ENCODE assay signal across 1 cellular context in the genomic region with DNA sequence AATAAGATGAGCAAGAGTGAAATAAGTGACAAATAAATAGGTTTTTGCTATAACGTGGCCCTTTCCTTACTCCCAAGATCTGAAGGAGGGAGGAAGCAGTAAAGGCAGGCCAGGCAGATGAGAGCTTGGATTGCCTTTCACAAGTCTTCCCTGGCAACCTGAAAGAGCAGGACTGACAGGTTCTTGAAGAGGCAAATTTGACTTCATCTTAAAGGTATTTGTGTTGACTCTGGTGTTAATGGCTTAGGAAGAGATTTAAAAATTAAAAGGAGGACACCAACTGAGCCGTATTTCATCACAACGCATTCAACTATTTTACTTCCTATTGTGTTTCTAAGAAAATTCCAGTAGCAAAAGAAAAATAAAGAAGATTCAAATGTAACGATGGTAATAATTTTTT.
TF ChIP-seq lines count a peak whose summit lies in the region.

No MANE protein-coding gene starts in this region.

TF ChIP-seq in GM12878, 131 proteins besides CTCF, POLR2A, EP300 and RAD21:
- TF ChIP-seq FOS (IDR thresholded peaks at IDR 0.05; ENCODE audit: borderline replicate concordance, extremely low read depth, insufficient read length) (no peak), PBX3 (IDR thresholded peaks at IDR 0.05; ENCODE audit: insufficient replicate concordance, low read depth, low read length) (no peak), ETV6 (conservative IDR thresholded peaks at IDR 0.05 in 1 of 2, IDR thresholded peaks at IDR 0.05 in 1 of 2; ENCODE audit: borderline replicate concordance in 1 of 2, low read depth in 1 of 2) (no peak), BCL11A (IDR thresholded peaks at IDR 0.05; ENCODE audit: low read depth, low read length) (no peak), SP1 (IDR thresholded peaks at IDR 0.05; ENCODE audit: low read depth, low read length) (no peak), POLR2AphosphoS5 (IDR thresholded peaks at IDR 0.05; ENCODE audit: low read length) (no peak), SUZ12 (IDR thresholded peaks at IDR 0.05; ENCODE audit: unreplicated experiment) (no peak), ATF7 (IDR thresholded peaks at IDR 0.05; ENCODE audit: low read depth) (no peak), BACH1 (IDR thresholded peaks at IDR 0.05; ENCODE audit: borderline replicate concordance) (no peak), MYB (IDR thresholded peaks at IDR 0.05; ENCODE audit: borderline replicate concordance, low read depth, low read length) (no peak), JUND (IDR thresholded peaks at IDR 0.05; ENCODE audit: low read depth, low read length) (no peak), MLLT1 (IDR thresholded peaks at IDR 0.05) (no peak)
- TF ChIP-seq, protein P1, sequence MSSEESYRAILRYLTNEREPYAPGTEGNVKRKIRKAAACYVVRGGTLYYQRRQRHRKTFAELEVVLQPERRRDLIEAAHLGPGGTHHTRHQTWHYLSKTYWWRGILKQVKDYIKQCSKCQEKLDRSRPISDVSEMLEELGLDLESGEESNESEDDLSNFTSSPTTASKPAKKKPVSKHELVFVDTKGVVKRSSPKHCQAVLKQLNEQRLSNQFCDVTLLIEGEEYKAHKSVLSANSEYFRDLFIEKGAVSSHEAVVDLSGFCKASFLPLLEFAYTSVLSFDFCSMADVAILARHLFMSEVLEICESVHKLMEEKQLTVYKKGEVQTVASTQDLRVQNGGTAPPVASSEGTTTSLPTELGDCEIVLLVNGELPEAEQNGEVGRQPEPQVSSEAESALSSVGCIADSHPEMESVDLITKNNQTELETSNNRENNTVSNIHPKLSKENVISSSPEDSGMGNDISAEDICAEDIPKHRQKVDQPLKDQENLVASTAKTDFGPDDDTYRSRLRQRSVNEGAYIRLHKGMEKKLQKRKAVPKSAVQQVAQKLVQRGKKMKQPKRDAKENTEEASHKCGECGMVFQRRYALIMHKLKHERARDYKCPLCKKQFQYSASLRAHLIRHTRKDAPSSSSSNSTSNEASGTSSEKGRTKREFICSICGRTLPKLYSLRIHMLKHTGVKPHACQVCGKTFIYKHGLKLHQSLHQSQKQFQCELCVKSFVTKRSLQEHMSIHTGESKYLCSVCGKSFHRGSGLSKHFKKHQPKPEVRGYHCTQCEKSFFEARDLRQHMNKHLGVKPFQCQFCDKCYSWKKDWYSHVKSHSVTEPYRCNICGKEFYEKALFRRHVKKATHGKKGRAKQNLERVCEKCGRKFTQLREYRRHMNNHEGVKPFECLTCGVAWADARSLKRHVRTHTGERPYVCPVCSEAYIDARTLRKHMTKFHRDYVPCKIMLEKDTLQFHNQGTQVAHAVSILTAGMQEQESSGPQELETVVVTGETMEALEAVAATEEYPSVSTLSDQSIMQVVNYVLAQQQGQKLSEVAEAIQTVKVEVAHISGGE (CRISPR knock-in tag; IDR thresholded peaks at IDR 0.05): no peak
- TF ChIP-seq, protein P2, sequence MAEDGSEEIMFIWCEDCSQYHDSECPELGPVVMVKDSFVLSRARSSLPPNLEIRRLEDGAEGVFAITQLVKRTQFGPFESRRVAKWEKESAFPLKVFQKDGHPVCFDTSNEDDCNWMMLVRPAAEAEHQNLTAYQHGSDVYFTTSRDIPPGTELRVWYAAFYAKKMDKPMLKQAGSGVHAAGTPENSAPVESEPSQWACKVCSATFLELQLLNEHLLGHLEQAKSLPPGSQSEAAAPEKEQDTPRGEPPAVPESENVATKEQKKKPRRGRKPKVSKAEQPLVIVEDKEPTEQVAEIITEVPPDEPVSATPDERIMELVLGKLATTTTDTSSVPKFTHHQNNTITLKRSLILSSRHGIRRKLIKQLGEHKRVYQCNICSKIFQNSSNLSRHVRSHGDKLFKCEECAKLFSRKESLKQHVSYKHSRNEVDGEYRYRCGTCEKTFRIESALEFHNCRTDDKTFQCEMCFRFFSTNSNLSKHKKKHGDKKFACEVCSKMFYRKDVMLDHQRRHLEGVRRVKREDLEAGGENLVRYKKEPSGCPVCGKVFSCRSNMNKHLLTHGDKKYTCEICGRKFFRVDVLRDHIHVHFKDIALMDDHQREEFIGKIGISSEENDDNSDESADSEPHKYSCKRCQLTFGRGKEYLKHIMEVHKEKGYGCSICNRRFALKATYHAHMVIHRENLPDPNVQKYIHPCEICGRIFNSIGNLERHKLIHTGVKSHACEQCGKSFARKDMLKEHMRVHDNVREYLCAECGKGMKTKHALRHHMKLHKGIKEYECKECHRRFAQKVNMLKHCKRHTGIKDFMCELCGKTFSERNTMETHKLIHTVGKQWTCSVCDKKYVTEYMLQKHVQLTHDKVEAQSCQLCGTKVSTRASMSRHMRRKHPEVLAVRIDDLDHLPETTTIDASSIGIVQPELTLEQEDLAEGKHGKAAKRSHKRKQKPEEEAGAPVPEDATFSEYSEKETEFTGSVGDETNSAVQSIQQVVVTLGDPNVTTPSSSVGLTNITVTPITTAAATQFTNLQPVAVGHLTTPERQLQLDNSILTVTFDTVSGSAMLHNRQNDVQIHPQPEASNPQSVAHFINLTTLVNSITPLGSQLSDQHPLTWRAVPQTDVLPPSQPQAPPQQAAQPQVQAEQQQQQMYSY (CRISPR knock-in tag; IDR thresholded peaks at IDR 0.05): no peak
- TF ChIP-seq, protein P3, sequence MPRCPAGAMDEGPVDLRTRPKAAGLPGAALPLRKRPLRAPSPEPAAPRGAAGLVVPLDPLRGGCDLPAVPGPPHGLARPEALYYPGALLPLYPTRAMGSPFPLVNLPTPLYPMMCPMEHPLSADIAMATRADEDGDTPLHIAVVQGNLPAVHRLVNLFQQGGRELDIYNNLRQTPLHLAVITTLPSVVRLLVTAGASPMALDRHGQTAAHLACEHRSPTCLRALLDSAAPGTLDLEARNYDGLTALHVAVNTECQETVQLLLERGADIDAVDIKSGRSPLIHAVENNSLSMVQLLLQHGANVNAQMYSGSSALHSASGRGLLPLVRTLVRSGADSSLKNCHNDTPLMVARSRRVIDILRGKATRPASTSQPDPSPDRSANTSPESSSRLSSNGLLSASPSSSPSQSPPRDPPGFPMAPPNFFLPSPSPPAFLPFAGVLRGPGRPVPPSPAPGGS (IDR thresholded peaks at IDR 0.05; ENCODE audit: borderline replicate concordance, insufficient read depth, low read depth, low read length, poor library complexity, severe bottlenecking): no peak
